Comparison of ENCODE assay signal across 1 cellular context in genomic region chr5:39517800-39518199, GRCh38.
TF ChIP-seq lines count a peak whose summit lies in the region.

No MANE protein-coding gene starts in this region.

TF ChIP-seq in IMR-90, 13 proteins besides CTCF, POLR2A, EP300 and RAD21 (continued from another document):
- no peak for TF ChIP-seq ELK1 (IDR thresholded peaks at IDR 0.05; ENCODE audit: borderline replicate concordance, low read depth, low read length)
